In genomic region chr20:32583581-32584045, GRCh38 we compare ENCODE assay signal across 9 cellular contexts. TPM values are rescaled to one million over a fixed set of nuclear protein-coding genes. Genes with fewer than 3 reads are reported as not detected.
DNase-seq lines count a peak whose midpoint lies in the region; ATAC-seq and TF ChIP-seq lines count a peak whose summit lies in the region.
"Had no signal": no experiment of that assay in that cellular context is flagged by ENCODE, and none has a peak within 500 bp of the region (broad histone marks: within the 10 kb centered on the region; RNA-seq: fewer than 3 reads in every experiment).

No MANE protein-coding gene starts in this region.

- no peaks in the 10 kb centered on the region for H3K9me3 Mint-ChIP-seq in activated CD8-positive, alpha-beta T cell treated with anti-CD3 and anti-CD28 coated beads for 36 hours

- CTCF ChIA-PET in activated CD8-positive, alpha-beta T cell treated with anti-CD3 and anti-CD28 coated beads for 36 hours (lab: Charles Lee), result interaction anchor here (1.6 kb wide), 1 partner anchor 14 kb away, joined by 3 read pairs; no protein-coding TSS in a partner anchor

- WGBS in right cardiac atrium, result under 1% methylated on average over 48 of the region's 49 CpGs
- WGBS in suprapubic skin, result no CpG with 5 or more reads among the region's 49 CpGs

- TF ChIP-seq CTCF in activated CD8-positive, alpha-beta T cell treated with anti-CD3 and anti-CD28 coated beads for 36 hours (IDR thresholded peaks at IDR 0.05), result no peak
- TF ChIP-seq CTCF in suprapubic skin (IDR thresholded peaks at IDR 0.05), result no peak

- H3K27me3 ChIP-seq in right cardiac atrium (ENCODE audit: control insufficient read depth, insufficient read depth) (no peaks in the 10 kb centered on the region), suprapubic skin (peaks cover 50% of the 10 kb centered on the region)

- no peaks in the 10 kb centered on the region for H3K36me3 ChIP-seq in suprapubic skin

- no peaks in the 10 kb centered on the region for H3K9me3 ChIP-seq in right cardiac atrium (ENCODE audit: control insufficient read depth, low read length)
- no peaks in the 10 kb centered on the region for H3K9me3 ChIP-seq in suprapubic skin

- POLR2A ChIA-PET in activated CD8-positive, alpha-beta T cell treated with anti-CD3 and anti-CD28 coated beads for 36 hours (lab: Charles Lee), result interaction anchor here (1.2 to 2.1 kb wide), 2 partner anchors 9 to 43 kb away, joined by 3 to 11 read pairs; no protein-coding TSS in a partner anchor

- H3K27ac Mint-ChIP-seq in activated CD8-positive, alpha-beta T cell treated with anti-CD3 and anti-CD28 coated beads for 36 hours, result no peak overlapping the region
- H3K27ac Mint-ChIP-seq: CD4-positive, CD25-positive, alpha-beta regulatory T cell had no signal

- intact Hi-C loops in activated CD8-positive, alpha-beta T cell treated with anti-CD3 and anti-CD28 coated beads for 36 hours (cut with micrococcal nuclease), result no loop called here
- intact Hi-C loops in right cardiac atrium (cut with DNase I), result loop anchor here in 2 of 4 donors (5.0 to 10.0 kb wide), 2 partner anchors 56 to 59 kb away; no protein-coding TSS in a partner anchor

- no peak overlapping the region for H3K27ac ChIP-seq in right cardiac atrium (ENCODE audit: low read length)
- no peak overlapping the region for H3K27ac ChIP-seq in suprapubic skin

- H3K4me3 Mint-ChIP-seq in activated CD8-positive, alpha-beta T cell treated with anti-CD3 and anti-CD28 coated beads for 36 hours, result peak overlapping the region; percentile 64

- TF ChIP-seq EP300 in suprapubic skin (IDR thresholded peaks at IDR 0.05), result no peak

- H3K4me1 ChIP-seq in right cardiac atrium (ENCODE audit: control insufficient read depth, insufficient read depth, low read length) (no peaks in the 10 kb centered on the region), suprapubic skin (peaks cover 29% of the 10 kb centered on the region)

- TF ChIP-seq POLR2A in suprapubic skin (IDR thresholded peaks at IDR 0.05), result no peak

- H3K36me3 Mint-ChIP-seq in activated CD8-positive, alpha-beta T cell treated with anti-CD3 and anti-CD28 coated beads for 36 hours (ENCODE audit: low read depth), result no peaks in the 10 kb centered on the region
- H3K36me3 Mint-ChIP-seq: CD4-positive, CD25-positive, alpha-beta regulatory T cell had no signal

- no peaks in the 10 kb centered on the region for H3K27me3 Mint-ChIP-seq in activated CD8-positive, alpha-beta T cell treated with anti-CD3 and anti-CD28 coated beads for 36 hours

- peak overlapping the region; percentile 88 for H3K4me3 ChIP-seq in right cardiac atrium (ENCODE audit: low read length)
- H3K4me3 ChIP-seq in suprapubic skin, result peak overlapping the region; percentile 58

- peaks cover 44% of the 10 kb centered on the region for H3K4me1 Mint-ChIP-seq in activated CD8-positive, alpha-beta T cell treated with anti-CD3 and anti-CD28 coated beads for 36 hours (ENCODE audit: low read depth)

- peak; percentile 6 for ATAC-seq in activated CD8-positive, alpha-beta T cell treated with anti-CD3 and anti-CD28 coated beads for 36 hours
- peak in 1 of 2 donors; percentile 2 for ATAC-seq in right cardiac atrium
- ATAC-seq in GM21825 (IDR thresholded peaks at IDR 0.05; ENCODE audit: unreplicated experiment), result no peak

- DNase-seq in NCI-H345 (lab: John Stamatoyannopoulos, UW) (peak; percentile 41), NCI-H345 treated with DMSO at 0.1 percent for 48 hours (lab: John Stamatoyannopoulos, UW; ENCODE audit: unreplicated experiment) (no peak), right cardiac atrium (peak in 1 of 3 donors; percentile 68), suprapubic skin (ENCODE audit: low spot score in 2 of 2) (no peak), NCI-H524 treated with DMSO at 0.1 percent for 48 hours (lab: John Stamatoyannopoulos, UW) (no peak)
- no peak for DNase-seq in activated CD8-positive, alpha-beta T cell treated with anti-CD3 and anti-CD28 coated beads for 36 hours
- DNase-seq in central memory CD4-positive, alpha-beta T cell, result no peak

RNA-seq across cellular contexts. Expression of gene NOL4L, which starts 1.5 kb away (rescaled TPM):
- total RNA-seq in activated CD8-positive, alpha-beta T cell treated with anti-CD3 and anti-CD28 coated beads for 36 hours, result 10 to 100 TPM; 23.3 to 23.9 TPM
- total RNA-seq in right cardiac atrium (10 to 100 TPM in 1 of 4 donors, 1 to 10 TPM in 3; 6.5 to 10.9 (median 8.0) TPM), suprapubic skin (10 to 100 TPM in 1 of 4 donors, 1 to 10 TPM in 3; 2.6 to 12.8 (median 6.4) TPM)
- polyA plus RNA-seq in right cardiac atrium, result 8.3 TPM
